In the genomic region with DNA sequence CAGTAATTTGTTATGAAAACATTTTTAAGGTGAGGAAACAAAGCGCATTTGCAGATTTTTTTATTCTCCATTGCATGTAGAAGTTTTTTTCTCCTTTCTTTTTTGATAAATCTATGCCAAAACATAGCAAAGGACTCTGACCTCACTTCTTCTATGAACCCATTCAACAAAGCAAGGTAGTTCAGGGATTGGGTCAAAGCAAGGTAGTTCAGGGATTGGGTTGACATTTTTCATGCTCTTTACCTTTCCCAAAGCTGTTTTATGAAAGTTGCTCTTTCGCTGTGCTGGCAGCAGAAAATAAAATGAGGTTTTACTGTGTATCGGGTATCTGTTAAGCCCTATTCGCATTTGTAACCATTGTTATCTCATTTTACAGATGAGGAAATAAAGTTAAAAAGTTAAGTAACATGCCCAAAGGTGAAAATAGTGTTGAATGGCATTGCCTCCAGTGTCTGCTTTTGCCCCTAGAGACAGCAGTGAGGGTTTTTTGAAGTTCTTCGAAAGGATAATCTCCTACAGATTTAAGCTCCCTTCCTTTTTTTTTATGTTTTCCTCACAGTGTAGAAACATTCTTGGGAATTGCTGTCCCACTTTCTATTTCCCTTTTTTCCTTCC, we compare ENCODE assay signal across 27 cellular contexts.
"Had no signal": no experiment of that assay in that cellular context is flagged by ENCODE, and none has a peak within 500 bp of the region (broad histone marks: within the 10 kb centered on the region; RNA-seq: fewer than 3 reads in every experiment).

No MANE protein-coding gene starts in this region.

- H3K36me3 ChIP-seq: uterus had no signal

- H3K4me2 ChIP-seq: hepatocyte, smooth muscle cell had no signal

- H3K9me3 ChIP-seq: left ventricle myocardium inferior, sigmoid colon, transverse colon, uterus had no signal

- H2AFZ ChIP-seq: hepatocyte had no signal

- H3K27me3 Mint-ChIP-seq: activated T-helper 17 cell treated with anti-CD3 and anti-CD28 coated beads, Interleukin-2, amount 50 U/mL, for 72 hours; brain; dendritic cell treated with granulocyte-macrophage colony-stimulating factor and Interleukin-4, amounts not matched to agents 40 ng/mL and 50 ng/mL, for 4 days; natural killer cell treated with Interleukin-12 subunit alpha and Interleukin-12 subunit beta and Interleukin-15 and Interleukin-18, amount 100 ng/mL, for 72 hours; stimulated activated naive B cell treated with anti-CD40 and anti-IgM and Interleukin-4, amounts not matched to agents 10 μg/mL and 1 μg/mL and 100 μg/mL, for 72 hours had no signal

- H3K27ac ChIP-seq: hepatocyte, left ventricle myocardium inferior, sigmoid colon, uterus had no signal

- H3K27me3 ChIP-seq: hepatocyte, sigmoid colon, transverse colon, uterus had no signal

- H3K4me3 ChIP-seq: hepatocyte, left ventricle myocardium inferior, sigmoid colon, smooth muscle cell, transverse colon, uterus had no signal

- H3K9me3 Mint-ChIP-seq: activated naive CD4-positive, alpha-beta T cell treated with anti-CD3 and anti-CD28 coated beads, Interleukin-2, amount 50 U/mL, for 72 hours; activated T-helper 17 cell treated with anti-CD3 and anti-CD28 coated beads, Interleukin-2, amount 50 U/mL, for 72 hours; brain; dendritic cell treated with granulocyte-macrophage colony-stimulating factor and Interleukin-4, amounts not matched to agents 40 ng/mL and 50 ng/mL, for 4 days; natural killer cell treated with Interleukin-12 subunit alpha and Interleukin-12 subunit beta and Interleukin-15 and Interleukin-18, amount 100 ng/mL, for 72 hours; stimulated activated naive B cell treated with anti-CD40 and anti-IgM and Interleukin-4, amounts not matched to agents 10 μg/mL and 1 μg/mL and 100 μg/mL, for 72 hours; T-helper 1 cell treated with Interleukin-12 subunit alpha and Interleukin-12 subunit beta and Interleukin-4 antibody, amounts not matched to agents 30 μg/mL and 1 μg/mL, for 36 hours had no signal

- DNase-seq: activated CD4-positive, alpha-beta T cell treated with anti-CD3 and anti-CD28 coated beads for 4 hours; activated CD4-positive, alpha-beta T cell treated with anti-CD3 and anti-CD28 coated beads, Interleukin-2, amount 50 U/mL, for 48 hours; activated CD4-positive, CD25-positive, alpha-beta regulatory T cell; aorta; effector CD4-positive, alpha-beta T cell; foreskin melanocyte; glutamatergic neuron; kidney glomerular epithelial cell; left ventricle myocardium inferior; mammary epithelial cell; nucleus accumbens; posterior cingulate gyrus; sigmoid colon; stimulated activated CD4-positive, alpha-beta T cell treated with anti-CD3 and anti-CD28 coated beads, Interleukin-15, amount 100 ng/mL, for 24 hours; stimulated activated CD4-positive, alpha-beta T cell treated with anti-CD3 and anti-CD28 coated beads, Interleukin-2, amount 100 ng/mL, for 48 hours; stimulated activated CD8-positive, alpha-beta memory T cell treated with anti-CD3 and anti-CD28 coated beads, Interleukin-4, amount 100 ng/mL, for 48 hours; stimulated activated naive B cell treated with anti-CD40 and anti-IgM and Interleukin-4, amounts not matched to agents 10 μg/mL and 1 μg/mL and 100 μg/mL, for 72 hours; transverse colon; uterus had no signal

- H3K4me1 ChIP-seq: uterus had no signal

- H3K27ac Mint-ChIP-seq: activated naive CD4-positive, alpha-beta T cell treated with anti-CD3 and anti-CD28 coated beads, Interleukin-2, amount 50 U/mL, for 72 hours; activated T-helper 17 cell treated with anti-CD3 and anti-CD28 coated beads, Interleukin-2, amount 50 U/mL, for 72 hours; brain; dendritic cell treated with granulocyte-macrophage colony-stimulating factor and Interleukin-4, amounts not matched to agents 40 ng/mL and 50 ng/mL, for 4 days; natural killer cell treated with Interleukin-12 subunit alpha and Interleukin-12 subunit beta and Interleukin-15 and Interleukin-18, amount 100 ng/mL, for 72 hours; stimulated activated naive B cell treated with anti-CD40 and anti-IgM and Interleukin-4, amounts not matched to agents 10 μg/mL and 1 μg/mL and 100 μg/mL, for 72 hours; T-helper 1 cell treated with Interleukin-12 subunit alpha and Interleukin-12 subunit beta and Interleukin-4 antibody, amounts not matched to agents 30 μg/mL and 1 μg/mL, for 36 hours had no signal

- H3K4me3 Mint-ChIP-seq: activated T-helper 17 cell treated with anti-CD3 and anti-CD28 coated beads, Interleukin-2, amount 50 U/mL, for 72 hours; brain; dendritic cell treated with granulocyte-macrophage colony-stimulating factor and Interleukin-4, amounts not matched to agents 40 ng/mL and 50 ng/mL, for 4 days; natural killer cell treated with Interleukin-12 subunit alpha and Interleukin-12 subunit beta and Interleukin-15 and Interleukin-18, amount 100 ng/mL, for 72 hours; stimulated activated naive B cell treated with anti-CD40 and anti-IgM and Interleukin-4, amounts not matched to agents 10 μg/mL and 1 μg/mL and 100 μg/mL, for 72 hours; T-helper 1 cell treated with Interleukin-12 subunit alpha and Interleukin-12 subunit beta and Interleukin-4 antibody, amounts not matched to agents 30 μg/mL and 1 μg/mL, for 36 hours had no signal

- ATAC-seq: activated naive CD4-positive, alpha-beta T cell treated with anti-CD3 and anti-CD28 coated beads, Interleukin-2, amount 50 U/mL, for 72 hours; activated T-helper 17 cell treated with anti-CD3 and anti-CD28 coated beads, Interleukin-2, amount 50 U/mL, for 72 hours; natural killer cell treated with Interleukin-12 subunit alpha and Interleukin-12 subunit beta and Interleukin-15 and Interleukin-18, amount 100 ng/mL, for 72 hours; stimulated activated naive B cell treated with anti-CD40 and anti-IgM and Interleukin-4, amounts not matched to agents 10 μg/mL and 1 μg/mL and 100 μg/mL, for 72 hours had no signal
